20 cellular contexts compared by ENCODE assay signal in the genomic region with DNA sequence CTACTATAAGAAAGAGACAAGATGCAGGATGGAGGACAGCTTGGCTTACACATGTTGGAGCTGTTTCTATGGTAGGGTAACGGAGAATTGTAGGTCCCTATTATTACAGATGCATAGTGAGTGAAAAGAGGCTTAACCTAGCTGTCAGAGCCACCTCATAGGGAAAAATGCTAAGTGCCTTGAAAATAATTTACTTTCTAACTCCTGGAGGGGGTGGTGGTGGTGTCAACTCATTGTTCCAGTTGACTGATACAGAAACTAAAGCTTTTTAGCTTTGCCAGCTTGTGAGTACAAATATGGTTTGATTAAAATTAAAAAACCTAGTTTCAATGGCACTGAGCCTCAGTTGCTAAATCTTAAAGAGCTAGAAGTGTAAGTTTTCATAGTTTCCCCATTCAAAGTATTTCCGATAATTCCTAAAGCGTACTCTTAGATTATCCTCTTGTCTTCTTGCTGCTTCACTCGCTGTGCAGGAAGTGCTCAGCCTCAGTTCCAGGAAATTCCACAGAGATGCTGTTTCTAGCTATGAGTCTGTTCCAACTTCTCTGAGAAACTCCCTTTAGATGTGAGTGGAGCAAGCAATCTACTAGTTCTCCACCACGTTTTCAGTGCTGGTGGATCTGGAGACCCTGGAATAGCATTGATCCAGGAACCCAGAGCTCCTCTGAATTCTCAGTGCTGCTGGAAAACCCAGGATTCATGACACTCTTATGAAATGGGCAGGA.
DNase-seq lines count a peak whose midpoint lies in the region; ATAC-seq and TF ChIP-seq lines count a peak whose summit lies in the region.
"Had no signal": no experiment of that assay in that cellular context is flagged by ENCODE, and none has a peak within 500 bp of the region (broad histone marks: within the 10 kb centered on the region; RNA-seq: fewer than 3 reads in every experiment).

No MANE protein-coding gene starts in this region.

- CTCF ChIA-PET in activated CD4-positive, alpha-beta T cell treated with anti-CD3 and anti-CD28 coated beads, Interleukin-2, amount 10 ng/mL, durations not matched to agents 7 days and 5 days (lab: Charles Lee): interaction anchor here (0.7 to 0.9 kb wide), 2 partner anchors 10 to 707 kb away, joined by 3 to 4 read pairs; no protein-coding TSS in a partner anchor
- CTCF ChIA-PET in WTC11 (lab: Charles Lee): interaction anchor here (1.0 to 1.1 kb wide), 2 partner anchors 132 to 482 kb away, joined by 4 to 5 read pairs; no protein-coding TSS in a partner anchor

- DNase-seq in activated CD4-positive, alpha-beta T cell treated with anti-CD3 and anti-CD28 coated beads, Interleukin-2, amount 10 ng/mL, durations not matched to agents 7 days and 5 days: no peak
- DNase-seq in activated CD4-positive, alpha-beta T cell treated with anti-CD3 and anti-CD28 coated beads, Interleukin-2, amount 50 U/mL, for 4 hours: no peak
- peak; percentile 87 for DNase-seq in OCI-M1 (lab: John Stamatoyannopoulos, UW)
- DNase-seq in activated naive CD8-positive, alpha-beta T cell treated with anti-CD3 and anti-CD28 coated beads, Interleukin-2, amount 50 U/mL, for 24 hours: no peak
- no peak for DNase-seq in WTC11 (ENCODE audit: low spot score)
- DNase-seq in esophagus muscularis mucosa (ENCODE audit: extremely low spot score): no peak
- DNase-seq in effector memory CD8-positive, alpha-beta T cell: no peak
- DNase-seq: activated effector memory CD4-positive, alpha-beta T cell treated with Interleukin-2 at 50 U/mL for 16 hours; head of caudate nucleus; left colon; MV-4-11; naive thymus-derived CD4-positive, alpha-beta T cell; NCI-H526 treated with DMSO at 0.1 percent for 48 hours; ovary; right cardiac atrium; substantia nigra; T-cell had no signal

- H3K4me3 Mint-ChIP-seq in activated CD4-positive, alpha-beta T cell treated with anti-CD3 and anti-CD28 coated beads, Interleukin-2, amount 10 ng/mL, durations not matched to agents 7 days and 5 days: no peak overlapping the region
- peak overlapping the region; percentile 46 for H3K4me3 Mint-ChIP-seq in activated naive CD8-positive, alpha-beta T cell treated with anti-CD3 and anti-CD28 coated beads, Interleukin-2, amount 50 U/mL, for 24 hours
- H3K4me3 Mint-ChIP-seq in WTC11: no peak overlapping the region
- H3K4me3 Mint-ChIP-seq in effector memory CD8-positive, alpha-beta T cell: no peak overlapping the region
- H3K4me3 Mint-ChIP-seq: B cell, T-cell had no signal

- no peaks in the 10 kb centered on the region for H3K36me3 Mint-ChIP-seq in activated CD4-positive, alpha-beta T cell treated with anti-CD3 and anti-CD28 coated beads, Interleukin-2, amount 10 ng/mL, durations not matched to agents 7 days and 5 days (ENCODE audit: low read depth)
- peaks cover 1% of the 10 kb centered on the region for H3K36me3 Mint-ChIP-seq in activated naive CD8-positive, alpha-beta T cell treated with anti-CD3 and anti-CD28 coated beads, Interleukin-2, amount 50 U/mL, for 24 hours (ENCODE audit: low read depth)
- no peaks in the 10 kb centered on the region for H3K36me3 Mint-ChIP-seq in WTC11
- no peaks in the 10 kb centered on the region for H3K36me3 Mint-ChIP-seq in effector memory CD8-positive, alpha-beta T cell (ENCODE audit: insufficient read depth)
- H3K36me3 Mint-ChIP-seq: T-cell had no signal

- no peaks in the 10 kb centered on the region for H3K9me3 ChIP-seq in esophagus muscularis mucosa
- H3K9me3 ChIP-seq: A549, ovary had no signal

- POLR2A ChIA-PET in activated CD4-positive, alpha-beta T cell treated with anti-CD3 and anti-CD28 coated beads, Interleukin-2, amount 10 ng/mL, durations not matched to agents 7 days and 5 days (lab: Charles Lee): no interaction called here
- POLR2A ChIA-PET in WTC11 (lab: Charles Lee): no interaction called here

- intact Hi-C loops in esophagus muscularis mucosa (cut with DNase I): no loop called here

- TF ChIP-seq POLR2A in esophagus muscularis mucosa (IDR thresholded peaks at IDR 0.05; ENCODE audit: low read depth): no peak

- H3K4me1 Mint-ChIP-seq in activated CD4-positive, alpha-beta T cell treated with anti-CD3 and anti-CD28 coated beads, Interleukin-2, amount 10 ng/mL, durations not matched to agents 7 days and 5 days: peaks cover 27% of the 10 kb centered on the region
- peaks cover 23% of the 10 kb centered on the region for H3K4me1 Mint-ChIP-seq in activated naive CD8-positive, alpha-beta T cell treated with anti-CD3 and anti-CD28 coated beads, Interleukin-2, amount 50 U/mL, for 24 hours
- peaks cover 5% of the 10 kb centered on the region for H3K4me1 Mint-ChIP-seq in WTC11
- no peaks in the 10 kb centered on the region for H3K4me1 Mint-ChIP-seq in effector memory CD8-positive, alpha-beta T cell (ENCODE audit: low read depth in 2 of 2)
- H3K4me1 Mint-ChIP-seq: B cell, T-cell had no signal

- ATAC-seq in GM18907 (IDR thresholded peaks at IDR 0.05; ENCODE audit: unreplicated experiment) (peak; percentile 53), WTC11 (no peak)
- peak; percentile 62 for ATAC-seq in activated naive CD8-positive, alpha-beta T cell treated with anti-CD3 and anti-CD28 coated beads, Interleukin-2, amount 50 U/mL, for 24 hours
- no peak for ATAC-seq in effector memory CD8-positive, alpha-beta T cell (replicated peaks)
- ATAC-seq: A549; left colon; naive thymus-derived CD4-positive, alpha-beta T cell; right cardiac atrium; T-cell had no signal

- peaks cover 4% of the 10 kb centered on the region for H3K9me3 Mint-ChIP-seq in activated CD4-positive, alpha-beta T cell treated with anti-CD3 and anti-CD28 coated beads, Interleukin-2, amount 10 ng/mL, durations not matched to agents 7 days and 5 days
- H3K9me3 Mint-ChIP-seq in activated naive CD8-positive, alpha-beta T cell treated with anti-CD3 and anti-CD28 coated beads, Interleukin-2, amount 50 U/mL, for 24 hours: peaks cover 6% of the 10 kb centered on the region
- no peaks in the 10 kb centered on the region for H3K9me3 Mint-ChIP-seq in WTC11
- peaks cover 0 to 4% of the 10 kb centered on the region in 2 donors for H3K9me3 Mint-ChIP-seq in effector memory CD8-positive, alpha-beta T cell
- H3K9me3 Mint-ChIP-seq: T-cell had no signal

- 66% methylated on average over 5 of the region's 5 CpGs for WGBS in esophagus muscularis mucosa

- H3K36me3 ChIP-seq in esophagus muscularis mucosa: no peaks in the 10 kb centered on the region
- H3K36me3 ChIP-seq: ovary had no signal

- H3K27ac ChIP-seq in esophagus muscularis mucosa (replicated peaks in 1 of 4): no peak overlapping the region
- H3K27ac ChIP-seq: A549, ovary had no signal

- H3K27me3 Mint-ChIP-seq in activated CD4-positive, alpha-beta T cell treated with anti-CD3 and anti-CD28 coated beads, Interleukin-2, amount 10 ng/mL, durations not matched to agents 7 days and 5 days: peaks cover 15% of the 10 kb centered on the region
- peaks cover 29% of the 10 kb centered on the region for H3K27me3 Mint-ChIP-seq in activated naive CD8-positive, alpha-beta T cell treated with anti-CD3 and anti-CD28 coated beads, Interleukin-2, amount 50 U/mL, for 24 hours
- no peaks in the 10 kb centered on the region for H3K27me3 Mint-ChIP-seq in WTC11 (ENCODE audit: low read depth)
- H3K27me3 Mint-ChIP-seq in effector memory CD8-positive, alpha-beta T cell: peaks cover 30 to 34% of the 10 kb centered on the region in 2 donors

- no peak overlapping the region for H3K4me3 ChIP-seq in esophagus muscularis mucosa
- H3K4me3 ChIP-seq: A549, ovary had no signal

- no peaks in the 10 kb centered on the region for H3K27me3 ChIP-seq in esophagus muscularis mucosa
- H3K27me3 ChIP-seq: ovary had no signal

- peak overlapping the region; percentile 44 for H3K27ac Mint-ChIP-seq in activated CD4-positive, alpha-beta T cell treated with anti-CD3 and anti-CD28 coated beads, Interleukin-2, amount 10 ng/mL, durations not matched to agents 7 days and 5 days
- peak overlapping the region; percentile 84 for H3K27ac Mint-ChIP-seq in activated naive CD8-positive, alpha-beta T cell treated with anti-CD3 and anti-CD28 coated beads, Interleukin-2, amount 50 U/mL, for 24 hours
- no peak overlapping the region for H3K27ac Mint-ChIP-seq in WTC11
- no peak overlapping the region for H3K27ac Mint-ChIP-seq in effector memory CD8-positive, alpha-beta T cell
- H3K27ac Mint-ChIP-seq: B cell, T-cell had no signal

- TF ChIP-seq CTCF in WTC11 (IDR thresholded peaks at IDR 0.05) (no peak), esophagus muscularis mucosa (IDR thresholded peaks at IDR 0.05) (no peak)

- H3K4me1 ChIP-seq in esophagus muscularis mucosa: no peaks in the 10 kb centered on the region
- H3K4me1 ChIP-seq: A549 had no signal

- TF ChIP-seq EP300 in esophagus muscularis mucosa (IDR thresholded peaks at IDR 0.05): no peak

TF ChIP-seq in WTC11, 78 proteins besides CTCF, POLR2A, EP300 and RAD21 (continues in another document):
- TF ChIP-seq GABPB1 (CRISPR knock-in tag; IDR thresholded peaks at IDR 0.05): no peak
- no peak for TF ChIP-seq ZNF219 (CRISPR knock-in tag; IDR thresholded peaks at IDR 0.05; ENCODE audit: borderline replicate concordance)
- TF ChIP-seq ZNF317 (CRISPR knock-in tag; IDR thresholded peaks at IDR 0.05; ENCODE audit: borderline replicate concordance, low read depth): no peak
- TF ChIP-seq, protein P1, sequence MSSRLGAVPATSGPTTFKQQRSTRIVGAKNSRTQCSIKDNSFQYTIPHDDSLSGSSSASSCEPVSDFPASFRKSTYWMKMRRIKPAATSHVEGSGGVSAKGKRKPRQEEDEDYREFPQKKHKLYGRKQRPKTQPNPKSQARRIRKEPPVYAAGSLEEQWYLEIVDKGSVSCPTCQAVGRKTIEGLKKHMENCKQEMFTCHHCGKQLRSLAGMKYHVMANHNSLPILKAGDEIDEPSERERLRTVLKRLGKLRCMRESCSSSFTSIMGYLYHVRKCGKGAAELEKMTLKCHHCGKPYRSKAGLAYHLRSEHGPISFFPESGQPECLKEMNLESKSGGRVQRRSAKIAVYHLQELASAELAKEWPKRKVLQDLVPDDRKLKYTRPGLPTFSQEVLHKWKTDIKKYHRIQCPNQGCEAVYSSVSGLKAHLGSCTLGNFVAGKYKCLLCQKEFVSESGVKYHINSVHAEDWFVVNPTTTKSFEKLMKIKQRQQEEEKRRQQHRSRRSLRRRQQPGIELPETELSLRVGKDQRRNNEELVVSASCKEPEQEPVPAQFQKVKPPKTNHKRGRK (CRISPR knock-in tag; IDR thresholded peaks at IDR 0.05; ENCODE audit: borderline replicate concordance): no peak
- TF ChIP-seq KAT7 (CRISPR knock-in tag; IDR thresholded peaks at IDR 0.05; ENCODE audit: borderline replicate concordance): no peak
- TF ChIP-seq, protein P2, sequence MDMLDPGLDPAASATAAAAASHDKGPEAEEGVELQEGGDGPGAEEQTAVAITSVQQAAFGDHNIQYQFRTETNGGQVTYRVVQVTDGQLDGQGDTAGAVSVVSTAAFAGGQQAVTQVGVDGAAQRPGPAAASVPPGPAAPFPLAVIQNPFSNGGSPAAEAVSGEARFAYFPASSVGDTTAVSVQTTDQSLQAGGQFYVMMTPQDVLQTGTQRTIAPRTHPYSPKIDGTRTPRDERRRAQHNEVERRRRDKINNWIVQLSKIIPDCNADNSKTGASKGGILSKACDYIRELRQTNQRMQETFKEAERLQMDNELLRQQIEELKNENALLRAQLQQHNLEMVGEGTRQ (CRISPR knock-in tag; IDR thresholded peaks at IDR 0.05): no peak

Comparison
In these comparisons a context has a peak if more than half of its experiments do, and no peak if none do; other contexts are left out.
1. H3K27ac Mint-ChIP-seq: peak in activated CD4-positive, alpha-beta T cell treated with anti-CD3 and anti-CD28 coated beads, Interleukin-2, amount 10 ng/mL, durations not matched to agents 7 days and 5 days (single experiment) and activated naive CD8-positive, alpha-beta T cell treated with anti-CD3 and anti-CD28 coated beads, Interleukin-2, amount 50 U/mL, for 24 hours (single experiment); none in WTC11 (single experiment) and effector memory CD8-positive, alpha-beta T cell (0 of 2).
2. ATAC-seq: peak in GM18907 (single experiment) and activated naive CD8-positive, alpha-beta T cell treated with anti-CD3 and anti-CD28 coated beads, Interleukin-2, amount 50 U/mL, for 24 hours (single experiment); none in WTC11 (single experiment) and effector memory CD8-positive, alpha-beta T cell (single experiment).